ENCODE assay signal across 9 cellular contexts in the genomic region with DNA sequence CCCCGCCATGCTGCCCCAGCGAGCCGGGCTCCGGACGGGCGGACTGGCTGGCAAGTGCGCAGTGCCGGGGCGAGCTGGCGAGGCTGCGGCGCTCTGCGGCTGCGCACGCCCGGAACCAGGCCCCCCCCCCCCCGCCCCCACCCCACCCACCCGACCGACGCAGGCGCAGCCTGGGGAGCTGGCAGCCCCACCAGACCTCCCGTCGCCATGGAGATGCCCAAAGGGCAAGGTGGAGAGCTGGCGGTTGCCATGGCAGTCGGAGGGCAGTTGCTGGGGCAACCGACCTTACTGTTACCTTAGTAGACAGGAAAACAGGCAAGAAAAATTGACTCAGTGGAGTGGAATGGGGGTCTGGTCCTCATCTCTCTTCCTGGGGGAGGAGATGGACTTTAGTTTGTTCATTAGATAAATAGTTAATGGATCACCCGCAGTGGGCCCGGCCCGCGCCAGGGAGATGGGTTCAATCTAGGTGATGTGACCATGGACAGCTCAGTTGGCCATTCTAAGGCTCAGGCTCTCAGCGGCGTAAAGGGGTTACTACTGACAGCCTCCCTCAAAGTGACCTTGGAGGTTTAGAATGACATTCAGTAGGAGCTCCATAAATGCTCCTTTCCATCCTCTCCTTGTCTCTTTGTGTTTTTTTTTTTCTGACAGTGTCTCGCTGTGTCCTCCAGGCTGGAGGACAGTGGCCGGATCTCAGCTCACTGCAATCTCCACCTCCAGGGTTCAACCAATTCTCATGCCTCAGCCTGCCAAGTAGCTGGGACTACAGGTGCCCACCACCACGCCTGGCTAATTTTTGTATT. TPM values are rescaled to one million over a fixed set of nuclear protein-coding genes. Genes with fewer than 3 reads are reported as not detected.
A peak's percentile ranks its signal among the peaks of the same experiment; 100 is the strongest.
DNase-seq lines count a peak whose midpoint lies in the region; ATAC-seq, FAIRE-seq and TF ChIP-seq lines count a peak whose summit lies in the region.
"Had no signal": no experiment of that assay in that cellular context is flagged by ENCODE, and none has a peak within 500 bp of the region (broad histone marks: within the 10 kb centered on the region; RNA-seq: fewer than 3 reads in every experiment).

A gene with protein sequence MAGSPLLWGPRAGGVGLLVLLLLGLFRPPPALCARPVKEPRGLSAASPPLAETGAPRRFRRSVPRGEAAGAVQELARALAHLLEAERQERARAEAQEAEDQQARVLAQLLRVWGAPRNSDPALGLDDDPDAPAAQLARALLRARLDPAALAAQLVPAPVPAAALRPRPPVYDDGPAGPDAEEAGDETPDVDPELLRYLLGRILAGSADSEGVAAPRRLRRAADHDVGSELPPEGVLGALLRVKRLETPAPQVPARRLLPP (minus strand): TSS at position 87 of the 806 bp plus-strand sequence. CDS start 78 bp downstream, at position 9.

- H3K36me3 ChIP-seq in HEK293 (ENCODE audit: control insufficient read depth in 2 of 2, insufficient read depth in 1 of 2, low read length in 2 of 2): no peaks in the 10 kb centered on the region; a peak in 1 of 3 replicates
- H3K36me3 ChIP-seq in astrocyte (ENCODE audit: insufficient read depth, low read length): no peaks in the 10 kb centered on the region
- H3K36me3 ChIP-seq in mesendoderm (ENCODE audit: control insufficient read depth, insufficient read depth, low read length): no peaks in the 10 kb centered on the region
- no peaks in the 10 kb centered on the region for H3K36me3 ChIP-seq in spleen

- intact Hi-C loops in spleen (cut with DNase I; ENCODE audit: low total_unique reads): no loop called here

- H4K8ac ChIP-seq in mesendoderm (ENCODE audit: low read depth, low read length): no peak within 1 kb of the TSS

- peaks cover 17% of the 10 kb centered on the region for H3K27me3 Mint-ChIP-seq in astrocyte (ENCODE audit: low read depth, unreplicated experiment)

- POLR2A ChIA-PET in HEK293 (lab: Yijun Ruan, JAX): interaction anchor here (1.3 to 1.5 kb wide), 2 partner anchors 62 to 98 kb away, joined by 4 to 10 read pairs; a partner anchor contains a TSS

- H2BK120ac ChIP-seq in mesendoderm (ENCODE audit: low read depth, low read length): no peak within 1 kb of the TSS

- peak; percentile 62 for DNase-seq in NCI-H526 treated with DMSO at 0.1 percent for 48 hours (lab: John Stamatoyannopoulos, UW)
- no peak for DNase-seq in astrocyte (ENCODE audit: low read depth)
- DNase-seq in mesendoderm: peak; percentile 56
- DNase-seq in AML-193 (lab: John Stamatoyannopoulos, UW): no peak
- DNase-seq in spleen: no peak
- DNase-seq in HPDE6-E6E7 (ENCODE audit: extremely low spot score): no peak

- TF ChIP-seq CTCF in HEK293 (tag by site-specific recombination; IDR thresholded peaks at IDR 0.05) (no peak), astrocyte (IDR thresholded peaks at IDR 0.05; ENCODE audit: insufficient read depth, low read depth, low read length) (no peak), spleen (IDR thresholded peaks at IDR 0.05 in 8 of 11, conservative IDR thresholded peaks at IDR 0.05 in 3 of 11) (no peak)

- H3K79me1 ChIP-seq in mesendoderm (ENCODE audit: low read length): no peaks in the 10 kb centered on the region

- peak within 1 kb of the TSS; percentile 95 for H3K4me3 Mint-ChIP-seq in astrocyte (ENCODE audit: unreplicated experiment)

- no peak for ATAC-seq in HG02884 (IDR thresholded peaks at IDR 0.05; ENCODE audit: unreplicated experiment)

- H3K4me2 ChIP-seq in astrocyte (ENCODE audit: low read length) (peak within 1 kb of the TSS; percentile 84), mesendoderm (ENCODE audit: low read length) (peak within 1 kb of the TSS; percentile 29)

- H3K9me3 ChIP-seq in HEK293 (ENCODE audit: control insufficient read depth, insufficient read depth, low read depth, low read length) (no peaks in the 10 kb centered on the region), astrocyte (ENCODE audit: insufficient read depth, low read depth, low read length) (no peaks in the 10 kb centered on the region), spleen (no peaks in the 10 kb centered on the region)

- no peaks in the 10 kb centered on the region for H3K4me1 ChIP-seq in HEK293 (ENCODE audit: control insufficient read depth, insufficient read depth, low read length)
- H3K4me1 ChIP-seq in astrocyte (ENCODE audit: insufficient read depth, low read length): no peaks in the 10 kb centered on the region
- H3K4me1 ChIP-seq in mesendoderm (ENCODE audit: control insufficient read depth, low read depth, low read length): no peaks in the 10 kb centered on the region
- H3K4me1 ChIP-seq in spleen: peaks cover 0 to 21% (median 8%) of the 10 kb centered on the region in 6 donors

- H3K27ac ChIP-seq in HEK293 (ENCODE audit: extremely low read depth, low read depth, low read length) (peak within 1 kb of the TSS; percentile 41; the same call in 1 of the 2 replicates), astrocyte (ENCODE audit: low read depth, low read length) (no peak within 1 kb of the TSS), mesendoderm (ENCODE audit: low read depth, low read length) (no peak within 1 kb of the TSS), spleen (no peak within 1 kb of the TSS)

- H3K18ac ChIP-seq in mesendoderm (ENCODE audit: low read length): no peak within 1 kb of the TSS

- no peak within 1 kb of the TSS for H3K23ac ChIP-seq in mesendoderm (ENCODE audit: low read length)

- peak within 1 kb of the TSS; percentile 62 for H3K27ac Mint-ChIP-seq in astrocyte (ENCODE audit: unreplicated experiment)

- H3K27me3 ChIP-seq in astrocyte (ENCODE audit: insufficient read depth, low read length) (peaks cover 8% of the 10 kb centered on the region), mesendoderm (ENCODE audit: insufficient read depth, low read length, poor library complexity) (peaks cover 15% of the 10 kb centered on the region), spleen (replicated peaks in 1 of 7) (peaks cover 0 to 57% (median 29%) of the 10 kb centered on the region in 7 donors)

- no peaks in the 10 kb centered on the region for H4K20me1 ChIP-seq in astrocyte (ENCODE audit: insufficient read depth, low read length)

- no CpG with 5 or more reads among the region's 35 CpGs for WGBS in mesendoderm (ENCODE audit: extremely low coverage, insufficient coverage, low lambda C conversion rate)
- 21 to 62% (median 45%) methylated on average over 9 to 34 of the region's 35 CpGs for WGBS in spleen, 5 donors

- H3K9me3 Mint-ChIP-seq in astrocyte (ENCODE audit: unreplicated experiment): no peaks in the 10 kb centered on the region

- TF ChIP-seq POLR2A in spleen (IDR thresholded peaks at IDR 0.05): no peak

- FAIRE-seq in astrocyte (lab: Jason Lieb, UNC): no peak
- FAIRE-seq: islet of Langerhans had no signal

- H2AK5ac ChIP-seq in mesendoderm (ENCODE audit: low read length): no peak within 1 kb of the TSS

- peak within 1 kb of the TSS; percentile 48 for H3K9ac ChIP-seq in astrocyte (ENCODE audit: low read length)
- no peak within 1 kb of the TSS for H3K9ac ChIP-seq in mesendoderm (ENCODE audit: low read length)

- no peaks in the 10 kb centered on the region for H3K36me3 Mint-ChIP-seq in astrocyte (ENCODE audit: low read depth, unreplicated experiment)

- peak within 1 kb of the TSS; percentile 61 for H3K4me3 ChIP-seq in HEK293 (ENCODE audit: low read depth, low read length)
- H3K4me3 ChIP-seq in astrocyte (ENCODE audit: insufficient read depth, low read depth, low read length): peak within 1 kb of the TSS; percentile 55
- no peak within 1 kb of the TSS for H3K4me3 ChIP-seq in mesendoderm (ENCODE audit: low read length)
- H3K4me3 ChIP-seq in spleen: peak within 1 kb of the TSS in 4 of 8 donors; percentile 7 to 63 (median 24)

- no peak within 1 kb of the TSS for H3K4ac ChIP-seq in mesendoderm (ENCODE audit: low read depth, low read length)

- no peaks in the 10 kb centered on the region for H3K4me1 Mint-ChIP-seq in astrocyte (ENCODE audit: low read depth, unreplicated experiment)

- no peak within 1 kb of the TSS for H3K56ac ChIP-seq in mesendoderm (ENCODE audit: low read length)

- CTCF ChIA-PET in HEK293 (lab: Yijun Ruan, JAX): interaction anchor here (1.0 to 1.2 kb wide), 2 partner anchors 56 to 62 kb away, joined by 3 read pairs; a partner anchor contains a TSS

- H2BK15ac ChIP-seq in mesendoderm (replicated peaks; ENCODE audit: low read depth): no peak within 1 kb of the TSS

- no peak within 1 kb of the TSS for H2BK5ac ChIP-seq in mesendoderm (ENCODE audit: low read length)

- H2AFZ ChIP-seq in astrocyte (ENCODE audit: low read depth, low read length): peak within 1 kb of the TSS; percentile 75

- H3K79me2 ChIP-seq in astrocyte (ENCODE audit: insufficient read depth, low read length) (no peaks in the 10 kb centered on the region), mesendoderm (ENCODE audit: control insufficient read depth, insufficient read depth, low read length) (no peaks in the 10 kb centered on the region)

- H4K5ac ChIP-seq in mesendoderm (ENCODE audit: low read length): no peak within 1 kb of the TSS

TF ChIP-seq in HEK293, 187 proteins besides CTCF, POLR2A, EP300 and RAD21 (continues in another document):
- TF ChIP-seq, protein P1, sequence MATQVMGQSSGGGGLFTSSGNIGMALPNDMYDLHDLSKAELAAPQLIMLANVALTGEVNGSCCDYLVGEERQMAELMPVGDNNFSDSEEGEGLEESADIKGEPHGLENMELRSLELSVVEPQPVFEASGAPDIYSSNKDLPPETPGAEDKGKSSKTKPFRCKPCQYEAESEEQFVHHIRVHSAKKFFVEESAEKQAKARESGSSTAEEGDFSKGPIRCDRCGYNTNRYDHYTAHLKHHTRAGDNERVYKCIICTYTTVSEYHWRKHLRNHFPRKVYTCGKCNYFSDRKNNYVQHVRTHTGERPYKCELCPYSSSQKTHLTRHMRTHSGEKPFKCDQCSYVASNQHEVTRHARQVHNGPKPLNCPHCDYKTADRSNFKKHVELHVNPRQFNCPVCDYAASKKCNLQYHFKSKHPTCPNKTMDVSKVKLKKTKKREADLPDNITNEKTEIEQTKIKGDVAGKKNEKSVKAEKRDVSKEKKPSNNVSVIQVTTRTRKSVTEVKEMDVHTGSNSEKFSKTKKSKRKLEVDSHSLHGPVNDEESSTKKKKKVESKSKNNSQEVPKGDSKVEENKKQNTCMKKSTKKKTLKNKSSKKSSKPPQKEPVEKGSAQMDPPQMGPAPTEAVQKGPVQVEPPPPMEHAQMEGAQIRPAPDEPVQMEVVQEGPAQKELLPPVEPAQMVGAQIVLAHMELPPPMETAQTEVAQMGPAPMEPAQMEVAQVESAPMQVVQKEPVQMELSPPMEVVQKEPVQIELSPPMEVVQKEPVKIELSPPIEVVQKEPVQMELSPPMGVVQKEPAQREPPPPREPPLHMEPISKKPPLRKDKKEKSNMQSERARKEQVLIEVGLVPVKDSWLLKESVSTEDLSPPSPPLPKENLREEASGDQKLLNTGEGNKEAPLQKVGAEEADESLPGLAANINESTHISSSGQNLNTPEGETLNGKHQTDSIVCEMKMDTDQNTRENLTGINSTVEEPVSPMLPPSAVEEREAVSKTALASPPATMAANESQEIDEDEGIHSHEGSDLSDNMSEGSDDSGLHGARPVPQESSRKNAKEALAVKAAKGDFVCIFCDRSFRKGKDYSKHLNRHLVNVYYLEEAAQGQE (tag by site-specific recombination; IDR thresholded peaks at IDR 0.05): peak; percentile 82
- peak; percentile 95 for TF ChIP-seq MYNN (tag by site-specific recombination; IDR thresholded peaks at IDR 0.05; ENCODE audit: borderline replicate concordance)

RNA-seq across cellular contexts. Expression of the gene that starts here (rescaled TPM):
- total RNA-seq in astrocyte: 62.0 and 65.0 TPM in 2 replicates
- polyA plus RNA-seq in mesendoderm (2013, experiment 1 of 2): 0.91 TPM
- 0.81 TPM for polyA plus RNA-seq in mesendoderm (2013, experiment 2 of 2)
- under 1 TPM in 3 of 7 donors, not detected in 4; 0.47 to 0.74 (median 0.70) TPM for total RNA-seq in spleen
- under 1 TPM; 0.10 to 0.36 (median 0.11) TPM for polyA plus RNA-seq in spleen

Comparison
In these comparisons a context has a peak if more than half of its experiments do, and no peak if none do; other contexts are left out.
1. RNA of the gene that starts here (total RNA-seq): 62.0 to 65.0 TPM in astrocyte; 0.47 to 0.74 TPM in spleen; every median in the first group is over 10 times any median in the second.
2. DNase-seq: peak in NCI-H526 treated with DMSO at 0.1 percent for 48 hours (single experiment) and mesendoderm (single experiment); none in astrocyte (single experiment), AML-193 (0 of 2), spleen (single experiment) and HPDE6-E6E7 (single experiment).